ENCODE assay signal across 29 cellular contexts in genomic region chr12:124949066-124949465, GRCh38.
"Had no signal": no experiment of that assay in that cellular context is flagged by ENCODE, and none has a peak within 500 bp of the region (broad histone marks: within the 10 kb centered on the region; RNA-seq: fewer than 3 reads in every experiment).

No MANE protein-coding gene starts in this region.

- H3K27ac ChIP-seq: breast epithelium, lower lobe of right lung, skin epidermis, suprapubic skin, tibial artery, upper lobe of right lung had no signal

- FAIRE-seq: endothelial cell of umbilical vein, kidney had no signal

- H3K36me3 ChIP-seq: breast epithelium had no signal

- H3K27me3 Mint-ChIP-seq: activated CD4-positive, alpha-beta T cell treated with anti-CD3 and anti-CD28 coated beads, Interleukin-2, amount 10 ng/mL, durations not matched to agents 7 days and 5 days; activated CD8-positive, alpha-beta T cell treated with anti-CD3 and anti-CD28 coated beads for 36 hours; activated T-helper 17 cell treated with anti-CD3 and anti-CD28 coated beads, Interleukin-2, amount 50 U/mL, for 72 hours; naive thymus-derived CD8-positive, alpha-beta T cell; T-helper 17 cell had no signal

- H3K4me1 Mint-ChIP-seq: activated CD4-positive, alpha-beta T cell treated with anti-CD3 and anti-CD28 coated beads, Interleukin-2, amount 10 ng/mL, durations not matched to agents 7 days and 5 days; activated T-helper 17 cell treated with anti-CD3 and anti-CD28 coated beads, Interleukin-2, amount 50 U/mL, for 72 hours; immature natural killer cell; T-helper 17 cell; WTC11 had no signal

- H3K4me1 ChIP-seq: breast epithelium, lower lobe of right lung, suprapubic skin, tibial artery, upper lobe of right lung had no signal

- H3K9me3 Mint-ChIP-seq: activated CD4-positive, alpha-beta T cell treated with anti-CD3 and anti-CD28 coated beads, Interleukin-2, amount 10 ng/mL, durations not matched to agents 7 days and 5 days; activated CD8-positive, alpha-beta T cell treated with anti-CD3 and anti-CD28 coated beads for 36 hours; activated naive CD4-positive, alpha-beta T cell treated with anti-CD3 and anti-CD28 coated beads, Interleukin-2, amount 50 U/mL, for 72 hours; activated T-cell treated with anti-CD3 and anti-CD28 coated beads, Interleukin-2, amount 50 U/mL, for 4 hours; activated T-helper 17 cell treated with anti-CD3 and anti-CD28 coated beads, Interleukin-2, amount 50 U/mL, for 72 hours; immature natural killer cell; naive thymus-derived CD8-positive, alpha-beta T cell; neural crest cell; WTC11 had no signal

- DNase-seq: activated CD4-positive, alpha-beta T cell treated with anti-CD3 and anti-CD28 coated beads for 1 hour; activated CD4-positive, alpha-beta T cell treated with anti-CD3 and anti-CD28 coated beads, Interleukin-2, amount 10 ng/mL, durations not matched to agents 7 days and 5 days; activated CD8-positive, alpha-beta T cell treated with anti-CD3 and anti-CD28 coated beads for 36 hours; activated gamma-delta T cell treated with Interleukin-2 at 50 U/mL for 16 hours; activated T-cell treated with anti-CD3 and anti-CD28 coated beads, Interleukin-2, amount 50 U/mL, for 4 hours; central memory CD4-positive, alpha-beta T cell; head of caudate nucleus; hypothalamus; immature natural killer cell; kidney; left colon; lower lobe of right lung; mesenchymal stem cell; naive thymus-derived CD8-positive, alpha-beta T cell; posterior cingulate gyrus; stimulated activated CD4-positive, alpha-beta T cell treated with anti-CD3 and anti-CD28 coated beads, Interleukin-12 subunit alpha, Interleukin-12 subunit beta, amount 100 ng/mL, for 4 hours; stimulated activated CD4-positive, alpha-beta T cell treated with anti-CD3 and anti-CD28 coated beads, Interleukin-4, amount 100 ng/mL, for 1 hour; T-helper 17 cell; tibial artery; upper lobe of right lung had no signal

- H3K9me3 ChIP-seq: breast epithelium, lower lobe of right lung, suprapubic skin, tibial artery, upper lobe of right lung had no signal

- H3K4me3 Mint-ChIP-seq: activated CD4-positive, alpha-beta T cell treated with anti-CD3 and anti-CD28 coated beads, Interleukin-2, amount 10 ng/mL, durations not matched to agents 7 days and 5 days; activated CD8-positive, alpha-beta T cell treated with anti-CD3 and anti-CD28 coated beads for 36 hours; activated T-cell treated with anti-CD3 and anti-CD28 coated beads, Interleukin-2, amount 50 U/mL, for 4 hours; activated T-helper 17 cell treated with anti-CD3 and anti-CD28 coated beads, Interleukin-2, amount 50 U/mL, for 72 hours; immature natural killer cell; naive thymus-derived CD8-positive, alpha-beta T cell; neural crest cell; T-helper 17 cell; WTC11 had no signal

- H3K4me3 ChIP-seq: breast epithelium, lower lobe of right lung, skin epidermis, suprapubic skin, tibial artery, upper lobe of right lung had no signal

- H3K27ac Mint-ChIP-seq: activated CD4-positive, alpha-beta T cell treated with anti-CD3 and anti-CD28 coated beads, Interleukin-2, amount 10 ng/mL, durations not matched to agents 7 days and 5 days; activated CD8-positive, alpha-beta T cell treated with anti-CD3 and anti-CD28 coated beads for 36 hours; activated T-helper 17 cell treated with anti-CD3 and anti-CD28 coated beads, Interleukin-2, amount 50 U/mL, for 72 hours; immature natural killer cell; T-helper 17 cell had no signal

- H3K27me3 ChIP-seq: breast epithelium, suprapubic skin, tibial artery, upper lobe of right lung had no signal

- ATAC-seq: activated CD8-positive, alpha-beta T cell treated with anti-CD3 and anti-CD28 coated beads for 36 hours; activated naive CD4-positive, alpha-beta T cell treated with anti-CD3 and anti-CD28 coated beads, Interleukin-2, amount 50 U/mL, for 72 hours; activated T-cell treated with anti-CD3 and anti-CD28 coated beads, Interleukin-2, amount 50 U/mL, for 4 hours; activated T-helper 17 cell treated with anti-CD3 and anti-CD28 coated beads, Interleukin-2, amount 50 U/mL, for 72 hours; left colon; lower lobe of right lung; naive thymus-derived CD8-positive, alpha-beta T cell; sciatic nerve; T-helper 17 cell; upper lobe of right lung; WTC11 had no signal

- H3K36me3 Mint-ChIP-seq: activated naive CD4-positive, alpha-beta T cell treated with anti-CD3 and anti-CD28 coated beads, Interleukin-2, amount 50 U/mL, for 72 hours had no signal
